16 cellular contexts compared by ENCODE assay signal in genomic region chr11:16338397-16338796, GRCh38. TPM values are rescaled to one million over a fixed set of nuclear protein-coding genes. Genes with fewer than 3 reads are reported as not detected.
DNase-seq lines count a peak whose midpoint lies in the region; ATAC-seq lines count a peak whose summit lies in the region.
"Had no signal": no experiment of that assay in that cellular context is flagged by ENCODE, and none has a peak within 500 bp of the region (broad histone marks: within the 10 kb centered on the region; RNA-seq: fewer than 3 reads in every experiment).

No MANE protein-coding gene starts in this region.

- H3K27me3 Mint-ChIP-seq in stimulated activated naive CD8-positive, alpha-beta T cell treated with anti-CD3 and anti-CD28 coated beads, Interleukin-15, amount 100 ng/mL, for 72 hours, result no peaks in the 10 kb centered on the region
- H3K27me3 Mint-ChIP-seq: CD4-positive, alpha-beta T cell had no signal

- no peaks in the 10 kb centered on the region for H3K4me1 ChIP-seq in adipocyte (ENCODE audit: control insufficient read depth, insufficient read depth, low read length)

- no peak for ATAC-seq in stimulated activated naive CD8-positive, alpha-beta T cell treated with anti-CD3 and anti-CD28 coated beads, Interleukin-15, amount 100 ng/mL, for 72 hours
- ATAC-seq: SK-N-SH treated with all-trans-retinoic acid at 6 μM for 48 hours had no signal

- H3K36me3 ChIP-seq in adipocyte (ENCODE audit: control insufficient read depth, insufficient read depth, low read length, severe bottlenecking), result no peaks in the 10 kb centered on the region

- no peak overlapping the region for H3K9ac ChIP-seq in adipocyte (ENCODE audit: low read length)

- no peak overlapping the region for H3K27ac Mint-ChIP-seq in stimulated activated naive CD8-positive, alpha-beta T cell treated with anti-CD3 and anti-CD28 coated beads, Interleukin-15, amount 100 ng/mL, for 72 hours
- H3K27ac Mint-ChIP-seq: CD4-positive, alpha-beta T cell had no signal

- H3K9me3 ChIP-seq in adipocyte (ENCODE audit: control insufficient read depth, low read length), result no peaks in the 10 kb centered on the region

- H3K27me3 ChIP-seq in adipocyte (replicated peaks; ENCODE audit: control insufficient read depth, insufficient read depth, low read length), result no peaks in the 10 kb centered on the region

- H3K4me3 Mint-ChIP-seq in stimulated activated naive CD8-positive, alpha-beta T cell treated with anti-CD3 and anti-CD28 coated beads, Interleukin-15, amount 100 ng/mL, for 72 hours, result no peak overlapping the region
- H3K4me3 Mint-ChIP-seq: CD4-positive, alpha-beta T cell had no signal

- H3K4me1 Mint-ChIP-seq in stimulated activated naive CD8-positive, alpha-beta T cell treated with anti-CD3 and anti-CD28 coated beads, Interleukin-15, amount 100 ng/mL, for 72 hours, result no peaks in the 10 kb centered on the region

- DNase-seq in EL (peak; percentile 13), adipocyte (ENCODE audit: low read depth) (peak; percentile 39), fibroblast of peridontal ligament (ENCODE audit: extremely low read depth) (peak; percentile 67), renal cortical epithelial cell (ENCODE audit: low read depth) (peak; percentile 15), NCI-H446 (lab: John Stamatoyannopoulos, UW) (no peak)
- no peak for DNase-seq in stimulated activated CD4-positive, alpha-beta T cell treated with anti-CD3 and anti-CD28 coated beads, Interleukin-4, amount 100 ng/mL, for 1 hour
- no peak for DNase-seq in stimulated activated naive CD8-positive, alpha-beta T cell treated with anti-CD3 and anti-CD28 coated beads, Interleukin-15, amount 100 ng/mL, for 72 hours
- DNase-seq: CD4-positive, alpha-beta T cell; DMS79; Kasumi-1; NCI-H187; NCI-H345; NCI-H526 treated with DMSO at 0.1 percent for 48 hours; SHP77 had no signal

- no peak overlapping the region for H3K4me3 ChIP-seq in adipocyte (ENCODE audit: low read length)

- peaks cover 0 to 15% of the 10 kb centered on the region in 2 donors for H3K9me3 Mint-ChIP-seq in stimulated activated naive CD8-positive, alpha-beta T cell treated with anti-CD3 and anti-CD28 coated beads, Interleukin-15, amount 100 ng/mL, for 72 hours

RNA-seq across cellular contexts. Expression of gene SOX6, which starts 17.9 kb away (rescaled TPM):
- total RNA-seq in renal cortical epithelial cell, result 0.17 and 12.1 TPM in 2 replicates
- total RNA-seq: H1 had no signal

Comparison
In these comparisons a context has a peak if more than half of its experiments do, and no peak if none do; other contexts are left out.
1. DNase-seq: peak in EL (single experiment), adipocyte (single experiment), fibroblast of peridontal ligament (single experiment) and renal cortical epithelial cell (single experiment); none in NCI-H446 (0 of 2), stimulated activated CD4-positive, alpha-beta T cell treated with anti-CD3 and anti-CD28 coated beads, Interleukin-4, amount 100 ng/mL, for 1 hour (single experiment) and stimulated activated naive CD8-positive, alpha-beta T cell treated with anti-CD3 and anti-CD28 coated beads, Interleukin-15, amount 100 ng/mL, for 72 hours (0 of 2).